In genomic region chr2:224220581-224221255, GRCh38 we compare ENCODE assay signal across 13 cellular contexts.
DNase-seq lines count a peak whose midpoint lies in the region; ATAC-seq, FAIRE-seq and TF ChIP-seq lines count a peak whose summit lies in the region.
"Had no signal": no experiment of that assay in that cellular context is flagged by ENCODE, and none has a peak within 500 bp of the region (broad histone marks: within the 10 kb centered on the region; RNA-seq: fewer than 3 reads in every experiment).

No MANE protein-coding gene starts in this region.

- H2AFZ ChIP-seq in H1 (ENCODE audit: low read length) (peak overlapping the region; percentile 30; the same call in 1 of the 2 replicates), neuronal stem cell (ENCODE audit: low read length) (no peak overlapping the region)

- WGBS in H1 (ENCODE audit: extremely low coverage in 1 of 2, insufficient coverage in 1 of 2, insufficient read length in 1 of 2, insufficient replicate concordance in 2 of 2, low coverage in 1 of 2, low lambda C conversion rate in 2 of 2, missing lambda C conversion rate in 1 of 2), 2 experiments, result 69% methylated on average over 4 of the region's 4 CpGs; no CpG with 5 or more reads in 1 of the 2 experiments
- WGBS in neuronal stem cell (ENCODE audit: extremely low coverage in 2 of 2, insufficient read length in 2 of 2, insufficient replicate concordance in 1 of 2), 2 donors, result no CpG with 5 or more reads among the region's 4 CpGs

- peaks cover 6% of the 10 kb centered on the region for H3K27me3 Mint-ChIP-seq in activated T-cell treated with anti-CD3 and anti-CD28 coated beads, Interleukin-2, amount 50 U/mL, for 4 hours (ENCODE audit: low read depth)

- H3K27ac ChIP-seq in H1 (ENCODE audit: low read depth, low read length) (no peak overlapping the region), neuronal stem cell (replicated peaks; ENCODE audit: low read length) (peak overlapping the region; percentile 34), dorsolateral prefrontal cortex (peak overlapping the region in 13 of 59 donors; percentile 34 to 63 (median 47))
- H3K27ac ChIP-seq: right lobe of liver had no signal

- H3K9ac ChIP-seq in H1 (replicated peaks in 1 of 4; ENCODE audit: extremely low read depth in 1 of 4, low read depth in 3 of 4, low read length in 3 of 4), result no peak overlapping the region
- no peak overlapping the region for H3K9ac ChIP-seq in neuronal stem cell (ENCODE audit: low read depth, low read length, poor library complexity)

- H3K4ac ChIP-seq in H1 (replicated peaks; ENCODE audit: insufficient read length, low read depth, low read length), result no peak overlapping the region
- no peak overlapping the region for H3K4ac ChIP-seq in neuronal stem cell (ENCODE audit: low read length)

- H3K23me2 ChIP-seq in H1 (ENCODE audit: low read depth, low read length), result no peaks in the 10 kb centered on the region

- no peak overlapping the region for H3K23ac ChIP-seq in H1 (ENCODE audit: insufficient read length)
- no peak overlapping the region for H3K23ac ChIP-seq in neuronal stem cell (ENCODE audit: low read depth, low read length, poor library complexity)

- TF ChIP-seq CTCF in H1 (IDR thresholded peaks at IDR 0.05; ENCODE audit: control extremely low read depth in 1 of 3, insufficient read depth in 1 of 3, low read depth in 1 of 3, low read length in 3 of 3) (no peak), dorsolateral prefrontal cortex (IDR thresholded peaks at IDR 0.05 in 54 of 56, conservative IDR thresholded peaks at IDR 0.05 in 2 of 56; ENCODE audit: low read depth in 1 of 56, partially characterized antibody in 56 of 56) (no peak)

- H4K91ac ChIP-seq in H1 (replicated peaks; ENCODE audit: insufficient read length, low read length) (peak overlapping the region; percentile 45), neuronal stem cell (ENCODE audit: low read depth, low read length, poor library complexity) (no peak overlapping the region)

- H3K4me3 Mint-ChIP-seq in activated T-cell treated with anti-CD3 and anti-CD28 coated beads, Interleukin-2, amount 50 U/mL, for 4 hours, result no peak overlapping the region
- H3K4me3 Mint-ChIP-seq: T-helper 2 cell treated with Interferon-gamma antibody and Interleukin-4, amounts not matched to agents 5 μg/mL and 100 μg/mL, for 36 hours had no signal

- H2BK5ac ChIP-seq in H1 (ENCODE audit: low read depth, low read length) (peak overlapping the region; percentile 38; the same call in 1 of the 2 replicates), neuronal stem cell (ENCODE audit: low read length) (no peak overlapping the region)

- H3K14ac ChIP-seq in H1 (ENCODE audit: insufficient read length) (no peak overlapping the region), neuronal stem cell (ENCODE audit: low read length) (no peak overlapping the region)

- H2AK5ac ChIP-seq in H1 (ENCODE audit: low read depth, low read length), result no peak overlapping the region
- no peak overlapping the region for H2AK5ac ChIP-seq in neuronal stem cell (ENCODE audit: low read depth, low read length)

- peak; percentile 73 for DNase-seq in EH (ENCODE audit: low read depth)
- DNase-seq in NCI-H460 (ENCODE audit: extremely low read depth, low read depth), result peak; percentile 59
- DNase-seq in H1 (ENCODE audit: low read depth in 1 of 2, low spot score in 2 of 2), result no peak
- DNase-seq in neuronal stem cell (ENCODE audit: low spot score), result no peak
- DNase-seq in stimulated activated CD4-positive, alpha-beta T cell treated with anti-CD3 and anti-CD28 coated beads, Interleukin-4, amount 100 ng/mL, for 4 hours, result no peak
- DNase-seq in activated T-cell treated with anti-CD3 and anti-CD28 coated beads, Interleukin-2, amount 50 U/mL, for 4 hours, result no peak
- no peak for DNase-seq in dorsolateral prefrontal cortex
- DNase-seq: H7; NK-92 treated with Interleukin-12 subunit alpha and Interleukin-12 subunit beta, amount 100 ng/mL, for 24 hours; right lobe of liver had no signal

- TF ChIP-seq RAD21 in H1 (IDR thresholded peaks at IDR 0.05 in 1 of 2, conservative IDR thresholded peaks at IDR 0.05 in 1 of 2; ENCODE audit: low read depth in 2 of 2, low read length in 2 of 2), result no peak

- H3K79me1 ChIP-seq in H1 (ENCODE audit: low read depth, low read length), result no peaks in the 10 kb centered on the region
- no peaks in the 10 kb centered on the region for H3K79me1 ChIP-seq in neuronal stem cell (ENCODE audit: low read depth, low read length)

- no peak for TF ChIP-seq EP300 in H1 (IDR thresholded peaks at IDR 0.05; ENCODE audit: borderline replicate concordance in 1 of 2, low read depth in 2 of 2, low read length in 2 of 2)

- no peaks in the 10 kb centered on the region for H3K4me1 Mint-ChIP-seq in activated T-cell treated with anti-CD3 and anti-CD28 coated beads, Interleukin-2, amount 50 U/mL, for 4 hours (ENCODE audit: low read depth)

- H3K4me1 ChIP-seq in H1 (replicated peaks in 1 of 4; ENCODE audit: control insufficient read depth in 3 of 4, insufficient read depth in 4 of 4, low read length in 3 of 4) (peaks cover 0 to 13% (median 6%) of the 10 kb centered on the region in 4 experiments; a peak in 5 of 7 replicates), neuronal stem cell (ENCODE audit: control insufficient read depth in 2 of 2, insufficient read depth in 1 of 2, low read depth in 1 of 2, low read length in 2 of 2) (peaks cover 0 to 6% of the 10 kb centered on the region in 2 donors)
- H3K4me1 ChIP-seq: right lobe of liver had no signal

- no peaks in the 10 kb centered on the region for H3K9me3 ChIP-seq in H1 (ENCODE audit: insufficient read depth in 2 of 2, low read depth in 1 of 2, low read length in 1 of 2)
- peaks cover 0 to 3% of the 10 kb centered on the region in 2 donors for H3K9me3 ChIP-seq in neuronal stem cell (replicated peaks in 1 of 2; ENCODE audit: control insufficient read depth in 2 of 2, insufficient read depth in 1 of 2, low read depth in 1 of 2, low read length in 2 of 2)
- H3K9me3 ChIP-seq: right lobe of liver had no signal

- H3K4me2 ChIP-seq in H1 (ENCODE audit: insufficient read depth in 1 of 2, low read depth in 2 of 2, low read length in 2 of 2) (no peak overlapping the region), neuronal stem cell (ENCODE audit: insufficient read depth, low read length, poor library complexity, severe bottlenecking) (no peak overlapping the region)

- FAIRE-seq in H1 (lab: Jason Lieb, UNC), result no peak

- no peak overlapping the region; the same call in 1 of the 2 replicates for H3K18ac ChIP-seq in H1 (ENCODE audit: extremely low read depth, low read length)
- peak overlapping the region; percentile 79 for H3K18ac ChIP-seq in neuronal stem cell (ENCODE audit: low read length)

- H4K20me1 ChIP-seq in H1 (replicated peaks in 1 of 2; ENCODE audit: control insufficient read depth in 1 of 2, insufficient read depth in 2 of 2, low read length in 2 of 2), result no peaks in the 10 kb centered on the region

- TF ChIP-seq POLR2A in H1 (IDR thresholded peaks at IDR 0.05; ENCODE audit: control extremely low read depth in 1 of 2, low read depth in 2 of 2, low read length in 2 of 2), result no peak

- no peak overlapping the region for H3K56ac ChIP-seq in H1 (replicated peaks; ENCODE audit: insufficient read length, low read depth, low read length)

- no peak overlapping the region for H4K5ac ChIP-seq in H1 (ENCODE audit: insufficient read length, low read depth, low read length)

- peak overlapping the region; percentile 86; the same call in 1 of the 2 replicates for H2BK20ac ChIP-seq in H1 (ENCODE audit: low read length)

- H2BK120ac ChIP-seq in H1 (replicated peaks; ENCODE audit: low read depth, low read length) (no peak overlapping the region), neuronal stem cell (ENCODE audit: low read depth, low read length) (no peak overlapping the region)

- H4K8ac ChIP-seq in H1 (ENCODE audit: extremely low read depth, insufficient read depth, low read length) (no peak overlapping the region), neuronal stem cell (ENCODE audit: low read depth, low read length) (no peak overlapping the region)

- no peaks in the 10 kb centered on the region for H3K9me3 Mint-ChIP-seq in activated T-cell treated with anti-CD3 and anti-CD28 coated beads, Interleukin-2, amount 50 U/mL, for 4 hours
- H3K9me3 Mint-ChIP-seq: activated naive CD4-positive, alpha-beta T cell treated with anti-CD3 and anti-CD28 coated beads, Interleukin-2, amount 50 U/mL, for 72 hours; T-helper 2 cell treated with Interferon-gamma antibody and Interleukin-4, amounts not matched to agents 5 μg/mL and 100 μg/mL, for 36 hours had no signal

- H2BK12ac ChIP-seq in H1 (ENCODE audit: low read depth, low read length) (peak overlapping the region; percentile 93; the same call in 1 of the 2 replicates), neuronal stem cell (ENCODE audit: low read length) (no peak overlapping the region)

- H3K79me2 ChIP-seq in H1 (ENCODE audit: control insufficient read depth in 1 of 2, insufficient read depth in 2 of 2, low read length in 2 of 2), result no peaks in the 10 kb centered on the region

- ATAC-seq in activated T-cell treated with anti-CD3 and anti-CD28 coated beads, Interleukin-2, amount 50 U/mL, for 4 hours, result no peak
- no peak for ATAC-seq in HG02870 (IDR thresholded peaks at IDR 0.05; ENCODE audit: unreplicated experiment)
- ATAC-seq: right lobe of liver had no signal

- H3K4me3 ChIP-seq in H1 (ENCODE audit: extremely low read depth in 1 of 4, insufficient read depth in 2 of 4, low read depth in 3 of 4, low read length in 4 of 4) (no peak overlapping the region), neuronal stem cell (ENCODE audit: low read length in 2 of 2) (no peak overlapping the region), dorsolateral prefrontal cortex (no peak overlapping the region)
- H3K4me3 ChIP-seq: right lobe of liver had no signal

- POLR2A ChIA-PET in H1 (lab: Charles Lee; ENCODE audit: partially characterized antibody), result no interaction called here

- intact Hi-C loops in dorsolateral prefrontal cortex (cut with DNase I), result no loop called here

- H3K36me3 ChIP-seq in H1 (ENCODE audit: control insufficient read depth in 2 of 4, insufficient read depth in 4 of 4, low read length in 3 of 4) (no peaks in the 10 kb centered on the region), neuronal stem cell (replicated peaks in 1 of 2; ENCODE audit: control insufficient read depth in 2 of 2, insufficient read depth in 2 of 2, low read length in 2 of 2) (no peaks in the 10 kb centered on the region)
- H3K36me3 ChIP-seq: right lobe of liver had no signal

- H3K27me3 ChIP-seq in H1 (replicated peaks in 1 of 4; ENCODE audit: control insufficient read depth in 3 of 4, extremely low read depth in 1 of 4, insufficient read depth in 3 of 4, low read length in 3 of 4), result no peaks in the 10 kb centered on the region; a peak in 1 of 7 replicates
- H3K27me3 ChIP-seq in neuronal stem cell (ENCODE audit: control insufficient read depth in 3 of 3, insufficient read depth in 3 of 3, low read depth in 1 of 3, low read length in 3 of 3), result no peaks in the 10 kb centered on the region
- H3K27me3 ChIP-seq in dorsolateral prefrontal cortex, result no peaks in the 10 kb centered on the region
- H3K27me3 ChIP-seq: right lobe of liver had no signal

- CTCF ChIA-PET in H1 (lab: Charles Lee; ENCODE audit: partially characterized antibody), result interaction anchor here (1.2 kb wide), 1 partner anchor 13 kb away, joined by 3 read pairs; no protein-coding TSS in a partner anchor

- no peak overlapping the region for H2BK15ac ChIP-seq in H1 (ENCODE audit: low read length)
- H2BK15ac ChIP-seq in neuronal stem cell (ENCODE audit: low read length), result no peak overlapping the region

- H3K36me3 Mint-ChIP-seq in activated T-cell treated with anti-CD3 and anti-CD28 coated beads, Interleukin-2, amount 50 U/mL, for 4 hours (ENCODE audit: insufficient read depth), result no peaks in the 10 kb centered on the region
- H3K36me3 Mint-ChIP-seq: activated naive CD4-positive, alpha-beta T cell treated with anti-CD3 and anti-CD28 coated beads, Interleukin-2, amount 50 U/mL, for 72 hours had no signal

Comparison
In these comparisons a context has a peak if more than half of its experiments do, and no peak if none do; other contexts are left out.
1. DNase-seq: peak in EH (single experiment) and NCI-H460 (single experiment); none in H1 (0 of 2), neuronal stem cell (single experiment), stimulated activated CD4-positive, alpha-beta T cell treated with anti-CD3 and anti-CD28 coated beads, Interleukin-4, amount 100 ng/mL, for 4 hours (0 of 2), activated T-cell treated with anti-CD3 and anti-CD28 coated beads, Interleukin-2, amount 50 U/mL, for 4 hours (single experiment) and dorsolateral prefrontal cortex (0 of 10).